ENCODE assay signal across 8 cellular contexts in genomic region chr3:52291508-52292181, GRCh38. TPM values are rescaled to one million over a fixed set of nuclear protein-coding genes. Genes with fewer than 3 reads are reported as not detected.
A peak's percentile ranks its signal among the peaks of the same experiment; 100 is the strongest.
DNase-seq lines count a peak whose midpoint lies in the region; ATAC-seq and TF ChIP-seq lines count a peak whose summit lies in the region.

No MANE protein-coding gene starts in this region.

- H3K9me3 ChIP-seq in CD8-positive, alpha-beta T cell (ENCODE audit: low read length), result no peaks in the 10 kb centered on the region
- no peaks in the 10 kb centered on the region for H3K9me3 ChIP-seq in uterus

- no peak overlapping the region for H3K27ac Mint-ChIP-seq in CD8-positive, alpha-beta T cell
- peak overlapping the region in 4 of 6 donors; percentile 68 to 84 (median 81) for H3K27ac Mint-ChIP-seq in immature natural killer cell

- peaks cover 63% of the 10 kb centered on the region for H3K36me3 Mint-ChIP-seq in CD8-positive, alpha-beta T cell
- H3K36me3 Mint-ChIP-seq in immature natural killer cell, result peaks cover 4 to 18% (median 15%) of the 10 kb centered on the region in 3 donors

- H3K36me3 ChIP-seq in CD8-positive, alpha-beta T cell (ENCODE audit: insufficient read depth, low read length), result peaks cover 31% of the 10 kb centered on the region
- no peaks in the 10 kb centered on the region for H3K36me3 ChIP-seq in uterus

- no peak for TF ChIP-seq EP300 in Ishikawa (IDR thresholded peaks at IDR 0.05; ENCODE audit: borderline replicate concordance)

- H3K4me1 ChIP-seq in CD8-positive, alpha-beta T cell (ENCODE audit: insufficient read depth, low read length), result peaks cover 33% of the 10 kb centered on the region
- H3K4me1 ChIP-seq in uterus, result peaks cover 0 to 5% of the 10 kb centered on the region in 2 donors

- peak; percentile 49 for TF ChIP-seq CTCF in CD8-positive, alpha-beta T cell (IDR thresholded peaks at IDR 0.05)
- TF ChIP-seq CTCF in uterus (IDR thresholded peaks at IDR 0.05), result peak in 3 of 4 experiments; percentile 5 to 50 (median 38)

- CTCF ChIA-PET in CD8-positive, alpha-beta T cell (lab: Charles Lee), result interaction anchor here (0.8 to 25.1 kb wide), 13 partner anchors 13 to 156 kb away, joined by 3 to 622 read pairs (median 4); partner anchors contain the start of genes PPM1M, TWF2 and WDR82

- peaks cover 37% of the 10 kb centered on the region for H3K4me1 Mint-ChIP-seq in CD8-positive, alpha-beta T cell (ENCODE audit: low read depth)
- peaks cover 22 to 28% of the 10 kb centered on the region in 2 donors for H3K4me1 Mint-ChIP-seq in immature natural killer cell

- H3K27me3 ChIP-seq in CD8-positive, alpha-beta T cell (ENCODE audit: insufficient read depth, low read length), result no peaks in the 10 kb centered on the region
- H3K27me3 ChIP-seq in uterus, result no peaks in the 10 kb centered on the region

- TF ChIP-seq POLR2A in uterus (IDR thresholded peaks at IDR 0.05), result no peak

- POLR2A ChIA-PET in CD8-positive, alpha-beta T cell (lab: Charles Lee), result interaction anchor here (1.2 to 1.6 kb wide), 2 partner anchors 13 to 47 kb away, joined by 3 to 4 read pairs; partner anchors contain the start of gene WDR82

- peak overlapping the region; percentile 37 for H3K4me3 Mint-ChIP-seq in CD8-positive, alpha-beta T cell
- peak overlapping the region in 2 of 5 donors; percentile 50 to 66 for H3K4me3 Mint-ChIP-seq in immature natural killer cell

- H3K4me3 ChIP-seq in CD8-positive, alpha-beta T cell (ENCODE audit: low read depth, low read length), result no peak overlapping the region
- no peak overlapping the region for H3K4me3 ChIP-seq in uterus

- TF ChIP-seq RAD21 in Ishikawa (IDR thresholded peaks at IDR 0.05; ENCODE audit: low read depth), result peak; percentile 72

- no peak overlapping the region for H3K27ac ChIP-seq in CD8-positive, alpha-beta T cell (ENCODE audit: low read depth, low read length)
- H3K27ac ChIP-seq in uterus, result no peak overlapping the region

- intact Hi-C loops in CD8-positive, alpha-beta T cell (cut with DNase I, micrococcal nuclease), result loop anchor here (1.0 to 2.0 kb wide), 2 partner anchors 48 to 155 kb away; no protein-coding TSS in a partner anchor
- intact Hi-C loops in uterus (cut with DNase I; ENCODE audit: low total_unique reads), result no loop called here

- no peaks in the 10 kb centered on the region for H3K9me3 Mint-ChIP-seq in CD8-positive, alpha-beta T cell
- no peaks in the 10 kb centered on the region for H3K9me3 Mint-ChIP-seq in immature natural killer cell

- DNase-seq in CD8-positive, alpha-beta T cell, result peak in 5 of 7 experiments; percentile 33 to 70 (median 60)
- peak; percentile 27 for DNase-seq in activated T-cell treated with anti-CD3 and anti-CD28 coated beads for 48 hours (ENCODE audit: low read depth)
- DNase-seq in immature natural killer cell, result peak; percentile 47 to 53 (median 51)
- DNase-seq in uterus, result no peak
- DNase-seq in central memory CD4-positive, alpha-beta T cell, result no peak
- no peak for DNase-seq in LoVo (ENCODE audit: low spot score)
- DNase-seq in occipital lobe (lab: John Stamatoyannopoulos, UW), result no peak

- peak; percentile 32 for ATAC-seq in CD8-positive, alpha-beta T cell

- no peaks in the 10 kb centered on the region for H3K27me3 Mint-ChIP-seq in CD8-positive, alpha-beta T cell (ENCODE audit: low read depth)
- H3K27me3 Mint-ChIP-seq in immature natural killer cell (ENCODE audit: low read depth in 3 of 3), result peaks cover 9 to 16% (median 11%) of the 10 kb centered on the region in 3 donors

TF ChIP-seq in Ishikawa, 13 proteins besides CTCF, POLR2A, EP300 and RAD21:
- TF ChIP-seq TEAD4 (IDR thresholded peaks at IDR 0.05), result no peak
- no peak for TF ChIP-seq YY1 (IDR thresholded peaks at IDR 0.05; ENCODE audit: low read depth)
- no peak for TF ChIP-seq MAX (IDR thresholded peaks at IDR 0.05)
- no peak for TF ChIP-seq CREB1 (IDR thresholded peaks at IDR 0.05; ENCODE audit: low read depth)
- TF ChIP-seq NFIC (IDR thresholded peaks at IDR 0.05), result no peak

RNA-seq across cellular contexts. Expression of gene GLYCTK, which starts 4.0 kb away (rescaled TPM):
- total RNA-seq in CD8-positive, alpha-beta T cell, result 10 to 100 TPM; 27.1 to 28.1 TPM
- polyA plus RNA-seq in immature natural killer cell, result 10 to 100 TPM in 2 of 3 donors, 1 to 10 TPM in 1; 8.2 to 14.5 (median 12.1) TPM
- total RNA-seq in uterus (10 to 100 TPM in 3 of 4 donors, 1 to 10 TPM in 1; 3.8 to 15.1 (median 10.8) TPM), occipital lobe (3.6 TPM)

RNA-seq across cellular contexts. Expression of gene WDR82, which starts 13.2 kb away (rescaled TPM):
- total RNA-seq in CD8-positive, alpha-beta T cell, result 100 to 1,000 TPM; 115 to 117 TPM
- polyA plus RNA-seq in immature natural killer cell, result 10 to 100 TPM; 76.9 to 99.5 (median 81.5) TPM
- total RNA-seq in uterus, result 100 to 1,000 TPM in 1 of 4 donors, 10 to 100 TPM in 3; 24.6 to 128 (median 70.3) TPM
- total RNA-seq in occipital lobe, result 158 TPM

RNA-seq across cellular contexts. Expression of gene DNAH1, which starts 24.5 kb away (rescaled TPM):
- 10 to 100 TPM; 42.2 to 45.5 TPM for total RNA-seq in CD8-positive, alpha-beta T cell
- polyA plus RNA-seq in immature natural killer cell, result 1 to 10 TPM in 1 of 3 donors, under 1 TPM in 2; 0.31 to 1.8 (median 0.73) TPM
- total RNA-seq in uterus (10 to 100 TPM in 2 of 4 donors, 1 to 10 TPM in 2; 5.1 to 46.2 (median 11.0) TPM), occipital lobe (1.6 TPM)

RNA-seq across cellular contexts. Expression of gene PPM1M, which starts 46.1 kb away (rescaled TPM):
- 10 to 100 TPM; 43.9 to 46.9 TPM for total RNA-seq in CD8-positive, alpha-beta T cell
- polyA plus RNA-seq in immature natural killer cell, result 10 to 100 TPM; 57.1 to 83.6 (median 66.8) TPM
- 10 to 100 TPM; 23.9 to 32.3 (median 31.5) TPM for total RNA-seq in uterus
- total RNA-seq in occipital lobe, result 7.0 TPM

RNA-seq across cellular contexts. Expression of gene TWF2, which starts 52.7 kb away (rescaled TPM):
- 10 to 100 TPM; 31.1 to 31.2 TPM for total RNA-seq in CD8-positive, alpha-beta T cell
- 100 to 1,000 TPM in 2 of 3 donors, 10 to 100 TPM in 1; 96.4 to 159 (median 143) TPM for polyA plus RNA-seq in immature natural killer cell
- 100 to 1,000 TPM in 1 of 4 donors, 10 to 100 TPM in 3; 45.9 to 105 (median 50.2) TPM for total RNA-seq in uterus
- total RNA-seq in occipital lobe, result 24.8 TPM

Comparison
In these comparisons a context has a peak if more than half of its experiments do, and no peak if none do; other contexts are left out.
1. DNase-seq: peak in CD8-positive, alpha-beta T cell (5 of 7), activated T-cell treated with anti-CD3 and anti-CD28 coated beads for 48 hours (single experiment) and immature natural killer cell (3 of 3); none in uterus (0 of 2), central memory CD4-positive, alpha-beta T cell (single experiment), LoVo (single experiment) and occipital lobe (single experiment).